Comparison of ENCODE assay signal across 11 cellular contexts in genomic region chr3:195698325-195699147, GRCh38. TPM values are rescaled to one million over a fixed set of nuclear protein-coding genes. Genes with fewer than 3 reads are reported as not detected.
DNase-seq lines count a peak whose midpoint lies in the region; ATAC-seq and TF ChIP-seq lines count a peak whose summit lies in the region.
"Had no signal": no experiment of that assay in that cellular context is flagged by ENCODE, and none has a peak within 500 bp of the region (broad histone marks: within the 10 kb centered on the region; RNA-seq: fewer than 3 reads in every experiment).

No MANE protein-coding gene starts in this region.

- no peaks in the 10 kb centered on the region for H3K9me3 Mint-ChIP-seq in activated naive CD8-positive, alpha-beta T cell treated with anti-CD3 and anti-CD28 coated beads, Interleukin-2, amount 50 U/mL, for 24 hours
- H3K9me3 Mint-ChIP-seq: naive B cell had no signal

- H3K27me3 ChIP-seq in cardiac muscle cell (no peaks in the 10 kb centered on the region), iPS-18a (ENCODE audit: control insufficient read depth, insufficient read depth, low read length) (no peaks in the 10 kb centered on the region), transverse colon (no peaks in the 10 kb centered on the region)
- H3K27me3 ChIP-seq: spleen had no signal

- H3K4me1 ChIP-seq in cardiac muscle cell (ENCODE audit: low read depth) = no peaks in the 10 kb centered on the region
- peaks cover 26% of the 10 kb centered on the region for H3K4me1 ChIP-seq in iPS-18a (ENCODE audit: control insufficient read depth, low read depth, low read length)
- no peaks in the 10 kb centered on the region for H3K4me1 ChIP-seq in transverse colon

- peaks cover 2% of the 10 kb centered on the region for H3K4me1 Mint-ChIP-seq in activated naive CD8-positive, alpha-beta T cell treated with anti-CD3 and anti-CD28 coated beads, Interleukin-2, amount 50 U/mL, for 24 hours

- H3K4me3 Mint-ChIP-seq in activated naive CD8-positive, alpha-beta T cell treated with anti-CD3 and anti-CD28 coated beads, Interleukin-2, amount 50 U/mL, for 24 hours = no peak overlapping the region
- H3K4me3 Mint-ChIP-seq: naive B cell had no signal

- H3K36me3 Mint-ChIP-seq in activated naive CD8-positive, alpha-beta T cell treated with anti-CD3 and anti-CD28 coated beads, Interleukin-2, amount 50 U/mL, for 24 hours (ENCODE audit: low read depth) = peaks cover 17% of the 10 kb centered on the region

- no peaks in the 10 kb centered on the region for H3K36me3 ChIP-seq in cardiac muscle cell
- H3K36me3 ChIP-seq in iPS-18a (ENCODE audit: control insufficient read depth, low read depth, low read length) = no peaks in the 10 kb centered on the region
- peaks cover 0 to 16% (median 0%) of the 10 kb centered on the region in 4 donors for H3K36me3 ChIP-seq in transverse colon

- intact Hi-C loops in cardiac septum (cut with DNase I) = no loop called here
- intact Hi-C loops in transverse colon (cut with DNase I; ENCODE audit: low total_unique reads) = no loop called here

- TF ChIP-seq POLR2A in transverse colon (IDR thresholded peaks at IDR 0.05) = peak; percentile 10

- no peak for TF ChIP-seq EP300 in transverse colon (IDR thresholded peaks at IDR 0.05; ENCODE audit: low read depth)

- no peak overlapping the region for H3K4me3 ChIP-seq in cardiac muscle cell
- H3K4me3 ChIP-seq in iPS-18a (ENCODE audit: low read length) = peak overlapping the region; percentile 26
- no peak overlapping the region for H3K4me3 ChIP-seq in transverse colon
- H3K4me3 ChIP-seq: spleen had no signal

- WGBS in transverse colon (ENCODE audit: low coverage in 1 of 2), 2 donors = 65 to 88% methylated on average over 3 to 8 of the region's 8 CpGs

- TF ChIP-seq CTCF in cardiac muscle cell (IDR thresholded peaks at IDR 0.05; ENCODE audit: low read depth, low read length) (no peak), transverse colon (IDR thresholded peaks at IDR 0.05) (no peak)

- H3K27ac Mint-ChIP-seq in activated naive CD8-positive, alpha-beta T cell treated with anti-CD3 and anti-CD28 coated beads, Interleukin-2, amount 50 U/mL, for 24 hours = peak overlapping the region; percentile 2

- in situ Hi-C loops in transverse colon (cut with MboI; ENCODE audit: low pct_ligation_motif_present in 1 of 4, low pct_unique_long_range_greater_than_20kb in 1 of 4, low sequenced_read_pairs in 3 of 4) = no loop called here

- H3K27ac ChIP-seq in cardiac muscle cell (peak overlapping the region; percentile 43), iPS-18a (ENCODE audit: low read length) (no peak overlapping the region), transverse colon (no peak overlapping the region), caudate nucleus (ENCODE audit: low read depth, low read length) (no peak overlapping the region)
- H3K27ac ChIP-seq: spleen had no signal

- no peak for DNase-seq in cardiac muscle cell (ENCODE audit: low read depth in 1 of 2, low spot score in 1 of 2)
- no peak for DNase-seq in cardiac septum (ENCODE audit: low spot score)
- DNase-seq in activated naive CD8-positive, alpha-beta T cell treated with anti-CD3 and anti-CD28 coated beads, Interleukin-2, amount 50 U/mL, for 24 hours = no peak
- DNase-seq in transverse colon = no peak
- DNase-seq in amygdala (lab: John Stamatoyannopoulos, UW) = no peak
- no peak for DNase-seq in caudate nucleus (lab: John Stamatoyannopoulos, UW)
- DNase-seq in inferior parietal cortex (ENCODE audit: extremely low spot score) = no peak
- DNase-seq: GDM1, naive B cell, spleen had no signal

- peak overlapping the region; percentile 2 for H3K9ac ChIP-seq in iPS-18a (ENCODE audit: low read length)

- H3K27me3 Mint-ChIP-seq in activated naive CD8-positive, alpha-beta T cell treated with anti-CD3 and anti-CD28 coated beads, Interleukin-2, amount 50 U/mL, for 24 hours = no peaks in the 10 kb centered on the region
- H3K27me3 Mint-ChIP-seq: naive B cell had no signal

- H3K9me3 ChIP-seq in cardiac muscle cell (ENCODE audit: low read depth) (no peaks in the 10 kb centered on the region), iPS-18a (ENCODE audit: control insufficient read depth, low read depth, low read length) (no peaks in the 10 kb centered on the region), transverse colon (no peaks in the 10 kb centered on the region)

- ATAC-seq in activated naive CD8-positive, alpha-beta T cell treated with anti-CD3 and anti-CD28 coated beads, Interleukin-2, amount 50 U/mL, for 24 hours = no peak

RNA-seq across cellular contexts. Expression of gene MUC20, which starts 22.2 kb away (rescaled TPM):
- 5.5 and 8.7 TPM in 2 replicates for total RNA-seq in cardiac muscle cell
- polyA plus RNA-seq in cardiac muscle cell = 5.5 and 7.8 TPM in 2 replicates
- total RNA-seq in cardiac septum = 6.5 TPM
- 100 to 1,000 TPM in 3 of 4 donors, 10 to 100 TPM in 1; 65.9 to 321 (median 131) TPM for total RNA-seq in transverse colon
